Comparison of ENCODE assay signal across 24 cellular contexts in the genomic region with DNA sequence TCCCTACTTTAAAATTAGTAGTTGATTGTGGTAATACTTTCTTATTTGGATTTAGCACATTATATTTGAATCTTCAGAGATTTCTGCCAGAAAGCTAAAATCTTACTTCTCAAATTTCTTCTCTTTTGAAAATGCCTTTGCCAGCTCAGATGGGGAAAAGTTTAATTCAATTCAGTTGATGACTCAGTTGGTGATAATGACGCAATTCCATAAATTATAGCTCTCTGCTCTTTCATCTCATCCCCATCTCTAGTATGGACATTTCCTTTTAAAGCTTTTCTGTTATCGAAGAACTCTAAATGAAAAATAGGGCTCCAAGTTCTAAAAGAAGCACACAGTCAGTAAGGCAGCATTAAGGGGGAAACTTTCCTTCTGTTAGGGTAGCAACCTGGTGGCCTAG. TPM values are rescaled to one million over a fixed set of nuclear protein-coding genes. Genes with fewer than 3 reads are reported as not detected.
DNase-seq lines count a peak whose midpoint lies in the region; ATAC-seq, FAIRE-seq and TF ChIP-seq lines count a peak whose summit lies in the region.
"Had no signal": no experiment of that assay in that cellular context is flagged by ENCODE, and none has a peak within 500 bp of the region (broad histone marks: within the 10 kb centered on the region; RNA-seq: fewer than 3 reads in every experiment).

No MANE protein-coding gene starts in this region.

- H4K20me1 ChIP-seq in HepG2 (ENCODE audit: insufficient read depth, low read length): no peaks in the 10 kb centered on the region

- H3K4me1 ChIP-seq in HepG2 (ENCODE audit: insufficient read depth, low read length) (no peaks in the 10 kb centered on the region), right lobe of liver (no peaks in the 10 kb centered on the region), vagina (no peaks in the 10 kb centered on the region)
- no peaks in the 10 kb centered on the region for H3K4me1 ChIP-seq in effector memory CD4-positive, alpha-beta T cell (ENCODE audit: control insufficient read depth, insufficient read depth, low read length, poor library complexity, severe bottlenecking)
- H3K4me1 ChIP-seq: upper lobe of left lung had no signal

- 0% methylated on average over 2 of the region's 2 CpGs for WGBS in HepG2 (ENCODE audit: low lambda C conversion rate)
- 87% methylated on average over 2 of the region's 2 CpGs for WGBS in right lobe of liver (ENCODE audit: insufficient coverage, low coverage, low lambda C conversion rate, missing lambda C conversion rate)

- DNase-seq in HepG2 (ENCODE audit: low spot score) (no peak), right lobe of liver (no peak), fibroblast of mammary gland (ENCODE audit: low read depth) (peak; percentile 92), vagina (ENCODE audit: extremely low spot score in 2 of 2) (no peak), NCI-H446 (lab: John Stamatoyannopoulos, UW) (no peak), midbrain (lab: John Stamatoyannopoulos, UW) (no peak)
- no peak for DNase-seq in effector memory CD4-positive, alpha-beta T cell
- DNase-seq: activated CD4-positive, alpha-beta T cell treated with anti-CD3 and anti-CD28 coated beads, Interleukin-2, amount 50 U/mL, for 48 hours; activated naive CD8-positive, alpha-beta T cell treated with anti-CD3 and anti-CD28 coated beads for 36 hours; activated T-cell treated with anti-CD3 and anti-CD28 coated beads, Interleukin-2, amount 50 U/mL, for 4 hours; CD8-positive, alpha-beta memory T cell; Karpas-422; left cardiac atrium; NCI-H146; NCI-H510A treated with DMSO at 0.1 percent for 48 hours; spleen; stimulated activated naive CD4-positive, alpha-beta T cell; upper lobe of left lung had no signal

- H3K4me2 ChIP-seq in HepG2 (ENCODE audit: low read depth, low read length): no peak overlapping the region
- H3K4me2 ChIP-seq: hepatocyte had no signal

- H3K9ac ChIP-seq in HepG2 (ENCODE audit: insufficient read depth, low read depth, low read length): no peak overlapping the region

- no peak for TF ChIP-seq RAD21 in HepG2 (CRISPR knock-in tag; IDR thresholded peaks at IDR 0.05)

- H3K36me3 ChIP-seq in HepG2 (replicated peaks in 1 of 2; ENCODE audit: control insufficient read depth in 1 of 2, insufficient read depth in 2 of 2, low read length in 2 of 2) (no peaks in the 10 kb centered on the region), right lobe of liver (no peaks in the 10 kb centered on the region), vagina (no peaks in the 10 kb centered on the region)
- H3K36me3 ChIP-seq in effector memory CD4-positive, alpha-beta T cell (ENCODE audit: control insufficient read depth, insufficient read depth, low read length): no peaks in the 10 kb centered on the region
- H3K36me3 ChIP-seq: spleen, upper lobe of left lung had no signal

- no peak for ATAC-seq in HepG2
- no peak for ATAC-seq in right lobe of liver
- ATAC-seq in SK-N-SH treated with all-trans-retinoic acid at 6 μM for 48 hours: peak; percentile 74
- ATAC-seq: activated T-cell treated with anti-CD3 and anti-CD28 coated beads, Interleukin-2, amount 50 U/mL, for 4 hours; left cardiac atrium had no signal

- no TSS peak for BruUV-seq in HepG2 (replicated peaks; lab: Mats Ljungman, UMichigan)

- CTCF ChIA-PET in HepG2 (lab: Yijun Ruan, JAX; ENCODE audit: low intra/inter-chr PET ratio, low total read pairs): no interaction called here

- intact Hi-C loops in HepG2 (cut with micrococcal nuclease; ENCODE audit: unreplicated experiment): loop anchor here (10.0 kb wide), 1 partner anchor 443 kb away; no protein-coding TSS in a partner anchor
- intact Hi-C loops in right lobe of liver (cut with DNase I): loop anchor here in 1 of 2 donors (10.0 kb wide), 2 partner anchors 83 to 703 kb away; no protein-coding TSS in a partner anchor
- intact Hi-C loops in vagina (cut with DNase I): loop anchor here (10.0 kb wide), 2 partner anchors 153 to 693 kb away; a partner anchor contains a TSS

- no peaks in the 10 kb centered on the region for H3K79me2 ChIP-seq in HepG2 (ENCODE audit: insufficient read depth, low read length)
- H3K79me2 ChIP-seq: hepatocyte had no signal

- FAIRE-seq in HepG2 (lab: Jason Lieb, UNC): no peak
- FAIRE-seq: A204.1 had no signal

- H3K4me3 ChIP-seq in HepG2 (replicated peaks in 1 of 3; ENCODE audit: insufficient read depth in 1 of 3, low read depth in 2 of 3, low read length in 3 of 3) (no peak overlapping the region), right lobe of liver (no peak overlapping the region), fibroblast of mammary gland (ENCODE audit: control insufficient read depth, low read depth, low read length) (no peak overlapping the region), vagina (no peak overlapping the region)
- no peak overlapping the region for H3K4me3 ChIP-seq in effector memory CD4-positive, alpha-beta T cell (ENCODE audit: insufficient read depth, low read depth, low read length, poor library complexity, severe bottlenecking)
- H3K4me3 ChIP-seq: hepatocyte, spleen, upper lobe of left lung had no signal

- in situ Hi-C loops in HepG2 (cut with HindIII; ENCODE audit: extremely low pct_ligation_motif_present, low pct_unique_long_range_greater_than_20kb): loop anchor here (10.0 kb wide), 1 partner anchor 703 kb away; no protein-coding TSS in a partner anchor

- POLR2A ChIA-PET in HepG2 (lab: Yijun Ruan, JAX): no interaction called here

- H2AFZ ChIP-seq in HepG2 (ENCODE audit: low read length): no peak overlapping the region
- H2AFZ ChIP-seq: hepatocyte had no signal

- H3K27ac ChIP-seq in HepG2 (ENCODE audit: extremely low read length, insufficient read depth, low read length) (no peak overlapping the region), right lobe of liver (no peak overlapping the region), vagina (peak overlapping the region; percentile 44)
- H3K27ac ChIP-seq in effector memory CD4-positive, alpha-beta T cell (ENCODE audit: insufficient read depth, low read length, poor library complexity, severe bottlenecking): no peak overlapping the region
- H3K27ac ChIP-seq: epithelial cell of prostate, hepatocyte, spleen, upper lobe of left lung had no signal

- no peaks in the 10 kb centered on the region for H3K27me3 ChIP-seq in HepG2 (ENCODE audit: control insufficient read depth in 1 of 2, insufficient read depth in 2 of 2, low read length in 2 of 2)
- H3K27me3 ChIP-seq in right lobe of liver: no peaks in the 10 kb centered on the region
- no peaks in the 10 kb centered on the region for H3K27me3 ChIP-seq in vagina
- no peaks in the 10 kb centered on the region for H3K27me3 ChIP-seq in effector memory CD4-positive, alpha-beta T cell (replicated peaks; ENCODE audit: control insufficient read depth, insufficient read depth, low read length, poor library complexity, severe bottlenecking)
- H3K27me3 ChIP-seq: hepatocyte, spleen, upper lobe of left lung had no signal

- TF ChIP-seq POLR2A in HepG2 (IDR thresholded peaks at IDR 0.05; ENCODE audit: insufficient read depth in 1 of 2, low read depth in 2 of 2, low read length in 2 of 2) (no peak), right lobe of liver (IDR thresholded peaks at IDR 0.05) (no peak), vagina (IDR thresholded peaks at IDR 0.05) (no peak)

- TF ChIP-seq EP300 in HepG2 (IDR thresholded peaks at IDR 0.05; ENCODE audit: low read depth in 2 of 2, low read length in 2 of 2) (no peak), HepG2 (CRISPR knock-in tag; IDR thresholded peaks at IDR 0.05; ENCODE audit: borderline replicate concordance) (no peak)

- TF ChIP-seq CTCF in HepG2 (CRISPR knock-in tag; IDR thresholded peaks at IDR 0.05) (no peak), right lobe of liver (IDR thresholded peaks at IDR 0.05) (no peak), fibroblast of mammary gland (conservative IDR thresholded peaks at IDR 0.05; ENCODE audit: control insufficient read depth, insufficient read depth, low read depth, low read length) (no peak), vagina (IDR thresholded peaks at IDR 0.05) (no peak)

- H3K9me3 ChIP-seq in HepG2 (ENCODE audit: low read length) (no peaks in the 10 kb centered on the region), right lobe of liver (no peaks in the 10 kb centered on the region), vagina (no peaks in the 10 kb centered on the region)
- no peaks in the 10 kb centered on the region for H3K9me3 ChIP-seq in effector memory CD4-positive, alpha-beta T cell (ENCODE audit: control insufficient read depth, low read length)
- H3K9me3 ChIP-seq: spleen, upper lobe of left lung had no signal

RNA-seq across cellular contexts. Expression of a gene that starts 25.5 kb away (rescaled TPM):
- total RNA-seq in HepG2 (2016; rRNA removed; fragmentation: Illumina TruSeq; extraction: Trizol): not detected in 2 replicates
- total RNA-seq in HepG2 (2016; cell fraction: cytosol; rRNA removed; fragmentation: Illumina TruSeq; extraction: Trizol; ENCODE audit: low read depth): not detected in 2 replicates
- not detected in 2 replicates for total RNA-seq in HepG2 (2016; cell fraction: insoluble cytoplasmic fraction; rRNA removed; fragmentation: Illumina TruSeq; extraction: Trizol)
- not detected in 2 replicates for total RNA-seq in HepG2 (2016; cell fraction: membrane; rRNA removed; fragmentation: Illumina TruSeq; extraction: Trizol)
- total RNA-seq in HepG2 (2016; cell fraction: nucleus; rRNA removed; fragmentation: Illumina TruSeq; extraction: Trizol): not detected in 2 replicates
- not detected in 2 replicates for polyA plus RNA-seq in HepG2 (2011; rRNA removed)
- not detected in 2 replicates for polyA plus RNA-seq in HepG2 (2011; cell fraction: cytosol; rRNA removed)
- polyA plus RNA-seq in HepG2 (2011; cell fraction: nucleus; rRNA removed): not detected in 2 replicates
- not detected in 2 replicates for polyA plus RNA-seq in HepG2 (2012)
- polyA plus RNA-seq in HepG2 (2016; cell fraction: cytosol; fragmentation: Illumina TruSeq; extraction: Trizol; ENCODE audit: low read depth): not detected in 2 replicates
- polyA plus RNA-seq in HepG2 (2016; cell fraction: insoluble cytoplasmic fraction; fragmentation: Illumina TruSeq; extraction: Trizol; ENCODE audit: low read depth): not detected in 2 replicates
- polyA plus RNA-seq in HepG2 (2016; cell fraction: membrane; fragmentation: Illumina TruSeq; extraction: Trizol; ENCODE audit: low read depth): not detected in 2 replicates
- polyA plus RNA-seq in HepG2 (2016; cell fraction: nucleus; fragmentation: Illumina TruSeq; extraction: Trizol; ENCODE audit: insufficient read depth, low read depth): not detected in 2 replicates
- not detected in 2 replicates for polyA minus RNA-seq in HepG2 (2011; rRNA and poly(A)+ RNA removed; ENCODE audit: low replicate concordance)
- not detected in 2 replicates for polyA minus RNA-seq in HepG2 (2011; cell fraction: cytosol; rRNA and poly(A)+ RNA removed)
- polyA minus RNA-seq in HepG2 (2011; cell fraction: nucleus; rRNA and poly(A)+ RNA removed): not detected in 2 replicates
- total RNA-seq in right lobe of liver: 10 to 100 TPM in 1 of 6 experiments, 1 to 10 TPM in 5; 5.9 to 10.5 (median 7.3) TPM
- 13.3 TPM for total RNA-seq in vagina

RNA-seq across cellular contexts. Expression of a gene that starts 28.9 kb away (rescaled TPM):
- total RNA-seq in HepG2 (2016; rRNA removed; fragmentation: Illumina TruSeq; extraction: Trizol): not detected in 2 replicates
- not detected in 2 replicates for total RNA-seq in HepG2 (2016; cell fraction: cytosol; rRNA removed; fragmentation: Illumina TruSeq; extraction: Trizol; ENCODE audit: low read depth)
- not detected in 2 replicates for total RNA-seq in HepG2 (2016; cell fraction: insoluble cytoplasmic fraction; rRNA removed; fragmentation: Illumina TruSeq; extraction: Trizol)
- not detected in 2 replicates for total RNA-seq in HepG2 (2016; cell fraction: membrane; rRNA removed; fragmentation: Illumina TruSeq; extraction: Trizol)
- total RNA-seq in HepG2 (2016; cell fraction: nucleus; rRNA removed; fragmentation: Illumina TruSeq; extraction: Trizol): not detected in 2 replicates
- polyA plus RNA-seq in HepG2 (2011; rRNA removed): not detected in 2 replicates
- not detected in 2 replicates for polyA plus RNA-seq in HepG2 (2011; cell fraction: cytosol; rRNA removed)
- polyA plus RNA-seq in HepG2 (2011; cell fraction: nucleus; rRNA removed): not detected in 2 replicates
- polyA plus RNA-seq in HepG2 (2012): not detected in 2 replicates
- polyA plus RNA-seq in HepG2 (2016; cell fraction: cytosol; fragmentation: Illumina TruSeq; extraction: Trizol; ENCODE audit: low read depth): not detected in 2 replicates
- polyA plus RNA-seq in HepG2 (2016; cell fraction: insoluble cytoplasmic fraction; fragmentation: Illumina TruSeq; extraction: Trizol; ENCODE audit: low read depth): not detected in 2 replicates
- polyA plus RNA-seq in HepG2 (2016; cell fraction: membrane; fragmentation: Illumina TruSeq; extraction: Trizol; ENCODE audit: low read depth): not detected in 2 replicates
- not detected in 2 replicates for polyA plus RNA-seq in HepG2 (2016; cell fraction: nucleus; fragmentation: Illumina TruSeq; extraction: Trizol; ENCODE audit: insufficient read depth, low read depth)
- polyA minus RNA-seq in HepG2 (2011; rRNA and poly(A)+ RNA removed; ENCODE audit: low replicate concordance): not detected in 2 replicates
- polyA minus RNA-seq in HepG2 (2011; cell fraction: cytosol; rRNA and poly(A)+ RNA removed): not detected in 2 replicates
- polyA minus RNA-seq in HepG2 (2011; cell fraction: nucleus; rRNA and poly(A)+ RNA removed): not detected in 2 replicates
- under 1 TPM; 0.06 to 0.42 (median 0.21) TPM for total RNA-seq in right lobe of liver
- not detected for total RNA-seq in vagina
- total RNA-seq: activated naive CD8-positive, alpha-beta T cell treated with anti-CD3 and anti-CD28 coated beads for 36 hours; activated T-cell treated with anti-CD3 and anti-CD28 coated beads, Interleukin-2, amount 50 U/mL, for 4 hours; left cardiac atrium; mucosa of gallbladder; osteocyte had no signal
- polyA plus RNA-seq: CD8-positive, alpha-beta memory T cell; hepatocyte had no signal
